Comparison of ENCODE assay signal across 22 cellular contexts in genomic region chr7:124208173-124208572, GRCh38.
"Had no signal": no experiment of that assay in that cellular context is flagged by ENCODE, and none has a peak within 500 bp of the region (broad histone marks: within the 10 kb centered on the region; RNA-seq: fewer than 3 reads in every experiment).

No MANE protein-coding gene starts in this region.

- H3K9me3 Mint-ChIP-seq: type B pancreatic cell had no signal

- H3K27ac ChIP-seq: ascending aorta, colonic mucosa, heart left ventricle, ovary, right lobe of liver, stomach had no signal

- H3K4me1 ChIP-seq: ascending aorta, colonic mucosa, heart left ventricle, right lobe of liver, stomach had no signal

- ATAC-seq: activated CD8-positive, alpha-beta T cell treated with anti-CD3 and anti-CD28 coated beads, Interleukin-2, amount 10 ng/mL, durations not matched to agents 7 days and 5 days; activated T-cell treated with anti-CD3 and anti-CD28 coated beads, Interleukin-2, amount 50 U/mL, for 4 hours; heart left ventricle; left lobe of liver; natural killer cell; right lobe of liver had no signal

- H3K27ac Mint-ChIP-seq: activated CD8-positive, alpha-beta T cell treated with anti-CD3 and anti-CD28 coated beads, Interleukin-2, amount 10 ng/mL, durations not matched to agents 7 days and 5 days; natural killer cell; type B pancreatic cell had no signal

- H3K27me3 ChIP-seq: ascending aorta, colonic mucosa, heart left ventricle, ovary, right lobe of liver, stomach had no signal

- H3K36me3 ChIP-seq: ascending aorta, colonic mucosa, heart left ventricle, ovary, right lobe of liver, stomach had no signal

- H3K4me3 ChIP-seq: ascending aorta, colonic mucosa, heart left ventricle, lung, ovary, right lobe of liver, smooth muscle cell, stomach had no signal

- H3K36me3 Mint-ChIP-seq: natural killer cell, type B pancreatic cell had no signal

- H3K4me1 Mint-ChIP-seq: central memory CD8-positive, alpha-beta T cell; natural killer cell had no signal

- DNase-seq: activated CD4-positive, alpha-beta T cell treated with anti-CD3 and anti-CD28 coated beads for 48 hours; activated CD4-positive, CD25-positive, alpha-beta regulatory T cell; activated CD8-positive, alpha-beta memory T cell treated with anti-CD3 and anti-CD28 coated beads, Interleukin-2, amount 50 U/mL, for 4 hours; activated CD8-positive, alpha-beta T cell treated with anti-CD3 and anti-CD28 coated beads, Interleukin-2, amount 10 ng/mL, durations not matched to agents 7 days and 5 days; activated effector memory CD4-positive, alpha-beta T cell treated with Interleukin-2 at 50 U/mL for 16 hours; activated naive CD4-positive, alpha-beta T cell treated with anti-CD3 and anti-CD28 coated beads, Interleukin-2, amount 50 U/mL, for 16 hours; activated T-cell treated with anti-CD3 and anti-CD28 coated beads, Interleukin-2, amount 50 U/mL, for 4 hours; colonic mucosa; heart left ventricle; kidney; natural killer cell; ovary; right lobe of liver; stimulated activated CD4-positive, alpha-beta T cell treated with anti-CD3 and anti-CD28 coated beads, Interleukin-4, amount 100 ng/mL, for 1 hour; stomach had no signal

- H3K27me3 Mint-ChIP-seq: central memory CD8-positive, alpha-beta T cell; type B pancreatic cell had no signal

- FAIRE-seq: frontal cortex, kidney had no signal

- H3K9me3 ChIP-seq: ascending aorta, colonic mucosa, heart left ventricle, ovary, right lobe of liver, stomach had no signal

- H3K4me2 ChIP-seq: smooth muscle cell had no signal

- H3K4me3 Mint-ChIP-seq: activated CD8-positive, alpha-beta T cell treated with anti-CD3 and anti-CD28 coated beads, Interleukin-2, amount 10 ng/mL, durations not matched to agents 7 days and 5 days; activated T-cell treated with anti-CD3 and anti-CD28 coated beads, Interleukin-2, amount 50 U/mL, for 4 hours; central memory CD8-positive, alpha-beta T cell; natural killer cell; type B pancreatic cell had no signal
